27 cellular contexts compared by ENCODE assay signal in genomic region chr22:44837481-44837880, GRCh38.
"Had no signal": no experiment of that assay in that cellular context is flagged by ENCODE, and none has a peak within 500 bp of the region (broad histone marks: within the 10 kb centered on the region; RNA-seq: fewer than 3 reads in every experiment).

No MANE protein-coding gene starts in this region.

- H3K36me3 ChIP-seq: brain microvascular endothelial cell, left ventricle myocardium inferior, neutrophil, right lobe of liver had no signal

- H3K4me1 Mint-ChIP-seq: activated naive CD8-positive, alpha-beta T cell treated with anti-CD3 and anti-CD28 coated beads, Interleukin-2, amount 10 ng/mL, durations not matched to agents 7 days and 5 days had no signal

- ATAC-seq: activated CD4-positive, CD25-positive, alpha-beta regulatory T cell treated with anti-CD3 and anti-CD28 coated beads, Interleukin-2, amount 50 U/mL, for 24 hours; mucosa of descending colon; right lobe of liver; stimulated activated naive CD8-positive, alpha-beta T cell treated with anti-CD3 and anti-CD28 coated beads, Interleukin-15, Interleukin-2, amounts not matched to agents 100 U/mL and 50 U/mL, for 24 hours had no signal

- DNase-seq: activated CD4-positive, alpha-beta T cell treated with anti-CD3 and anti-CD28 coated beads for 48 hours; activated CD4-positive, alpha-beta T cell treated with anti-CD3 and anti-CD28 coated beads, Interleukin-2, amount 50 U/mL, for 48 hours; activated CD8-positive, alpha-beta memory T cell treated with anti-CD3 and anti-CD28 coated beads, Interleukin-2, amount 50 U/mL, for 4 hours; activated effector memory CD4-positive, alpha-beta T cell treated with anti-CD3 and anti-CD28 coated beads, Interleukin-2, amount 50 U/mL, for 16 hours; activated naive CD4-positive, alpha-beta T cell treated with anti-CD3 and anti-CD28 coated beads for 36 hours; activated naive CD8-positive, alpha-beta T cell treated with anti-CD3 and anti-CD28 coated beads, Interleukin-2, amount 10 ng/mL, durations not matched to agents 7 days and 5 days; activated T-cell treated with anti-CD3 and anti-CD28 coated beads, Interleukin-2, amount 50 U/mL, for 1 hour; amniotic stem cell; brain microvascular endothelial cell; effector memory CD4-positive, alpha-beta T cell; left ventricle myocardium inferior; mesendoderm; nephron progenitor cell; stimulated activated CD4-positive, alpha-beta T cell treated with anti-CD3 and anti-CD28 coated beads, Interleukin-2, amount 100 ng/mL, for 48 hours; stimulated activated naive CD8-positive, alpha-beta T cell treated with anti-CD3 and anti-CD28 coated beads, Interleukin-15, Interleukin-2, amounts not matched to agents 100 U/mL and 50 U/mL, for 24 hours; testis; transverse colon had no signal

- H3K4me3 Mint-ChIP-seq: activated naive CD4-positive, alpha-beta T cell treated with anti-CD3 and anti-CD28 coated beads for 36 hours; activated naive CD8-positive, alpha-beta T cell treated with anti-CD3 and anti-CD28 coated beads, Interleukin-2, amount 10 ng/mL, durations not matched to agents 7 days and 5 days; activated T-helper 1 cell treated with anti-CD3 and anti-CD28 coated beads, Interleukin-12 subunit alpha, Interleukin-12 subunit beta, Interleukin-2, Interleukin-4 antibody, amounts not matched to agents 30 ng/mL and 10 ng/mL and 1 ng/mL, durations not matched to agents 14 hours and 24 hours and 36 hours; nephron progenitor cell had no signal

- H3K36me3 Mint-ChIP-seq: activated naive CD8-positive, alpha-beta T cell treated with anti-CD3 and anti-CD28 coated beads, Interleukin-2, amount 10 ng/mL, durations not matched to agents 7 days and 5 days had no signal

- H3K27me3 ChIP-seq: brain microvascular endothelial cell, neutrophil, right lobe of liver, testis, transverse colon had no signal

- H3K27me3 Mint-ChIP-seq: progenitor cell of endocrine pancreas had no signal

- H3K4me1 ChIP-seq: left ventricle myocardium inferior, right lobe of liver, testis, transverse colon had no signal

- H3K27ac ChIP-seq: brain microvascular endothelial cell, coronary artery, dorsolateral prefrontal cortex, left ventricle myocardium inferior, neutrophil, right lobe of liver, testis, transverse colon, VCaP had no signal

- H3K27ac Mint-ChIP-seq: activated naive CD4-positive, alpha-beta T cell treated with anti-CD3 and anti-CD28 coated beads for 36 hours; activated naive CD8-positive, alpha-beta T cell treated with anti-CD3 and anti-CD28 coated beads, Interleukin-2, amount 10 ng/mL, durations not matched to agents 7 days and 5 days; nephron progenitor cell had no signal

- H3K4me3 ChIP-seq: coronary artery, dorsolateral prefrontal cortex, left ventricle myocardium inferior, lung, mucosa of descending colon, right lobe of liver, testis, transverse colon had no signal
